Comparison of ENCODE assay signal across 27 cellular contexts in genomic region chr15:65346856-65347598, GRCh38. TPM values are rescaled to one million over a fixed set of nuclear protein-coding genes. Genes with fewer than 3 reads are reported as not detected.
"Had no signal": no experiment of that assay in that cellular context is flagged by ENCODE, and none has a peak within 500 bp of the region (broad histone marks: within the 10 kb centered on the region; RNA-seq: fewer than 3 reads in every experiment).

No MANE protein-coding gene starts in this region.

- H3K4me1 Mint-ChIP-seq: activated naive CD8-positive, alpha-beta T cell treated with anti-CD3 and anti-CD28 coated beads, Interleukin-2, amount 10 ng/mL, durations not matched to agents 7 days and 5 days; immature natural killer cell; T-cell had no signal

- DNase-seq: activated CD4-positive, alpha-beta T cell treated with anti-CD3 and anti-CD28 coated beads, Interleukin-2, amount 50 U/mL, for 4 hours; activated CD8-positive, alpha-beta memory T cell treated with anti-CD3 and anti-CD28 coated beads, Interleukin-2, amount 50 U/mL, for 48 hours; activated naive CD4-positive, alpha-beta T cell treated with Interleukin-2 at 50 U/mL for 16 hours; activated naive CD8-positive, alpha-beta T cell treated with anti-CD3 and anti-CD28 coated beads, Interleukin-2, amount 10 ng/mL, durations not matched to agents 7 days and 5 days; activated T-cell treated with anti-CD3 and anti-CD28 coated beads, Interleukin-2, amount 50 U/mL, for 4 hours; amniotic stem cell; cerebellar nuclear complex; effector CD4-positive, alpha-beta T cell; foreskin keratinocyte; immature natural killer cell; mucosa of descending colon; stimulated activated CD4-positive, alpha-beta T cell treated with anti-CD3 and anti-CD28 coated beads, Interleukin-4, amount 100 ng/mL, for 24 hours; stimulated activated naive CD4-positive, alpha-beta T cell treated with Interleukin-2 at 50 U/mL for 16 hours; T-cell; upper lobe of left lung had no signal

- ATAC-seq: activated T-cell treated with anti-CD3 and anti-CD28 coated beads, Interleukin-2, amount 50 U/mL, for 4 hours; foreskin keratinocyte; mucosa of descending colon; T-cell had no signal

- H3K9me3 ChIP-seq: thoracic aorta had no signal

- H3K4me3 Mint-ChIP-seq: activated naive CD8-positive, alpha-beta T cell treated with anti-CD3 and anti-CD28 coated beads, Interleukin-2, amount 10 ng/mL, durations not matched to agents 7 days and 5 days; activated T-cell treated with anti-CD3 and anti-CD28 coated beads, Interleukin-2, amount 50 U/mL, for 4 hours; immature natural killer cell; T-cell had no signal

- H3K4me1 ChIP-seq: foreskin keratinocyte, upper lobe of left lung had no signal

- H3K27ac Mint-ChIP-seq: activated naive CD8-positive, alpha-beta T cell treated with anti-CD3 and anti-CD28 coated beads, Interleukin-2, amount 10 ng/mL, durations not matched to agents 7 days and 5 days; activated T-helper 2 cell treated with anti-CD3 and anti-CD28 coated beads, Interferon-gamma antibody, Interleukin-2, Interleukin-4, amounts not matched to agents 10 μg/mL and 5 μg/mL and 100 μg/mL, durations not matched to agents 14 hours and 24 hours and 36 hours; immature natural killer cell; T-cell had no signal

- H3K9me3 Mint-ChIP-seq: activated T-cell treated with anti-CD3 and anti-CD28 coated beads, Interleukin-2, amount 50 U/mL, for 4 hours; activated T-helper 2 cell treated with anti-CD3 and anti-CD28 coated beads, Interferon-gamma antibody, Interleukin-2, Interleukin-4, amounts not matched to agents 10 μg/mL and 5 μg/mL and 100 μg/mL, durations not matched to agents 14 hours and 24 hours and 36 hours; immature natural killer cell had no signal

- H3K27me3 ChIP-seq: upper lobe of left lung had no signal

- H3K4me3 ChIP-seq: coronary artery, mucosa of descending colon, SK-N-MC, thoracic aorta, upper lobe of left lung had no signal

- H3K36me3 Mint-ChIP-seq: activated naive CD8-positive, alpha-beta T cell treated with anti-CD3 and anti-CD28 coated beads, Interleukin-2, amount 10 ng/mL, durations not matched to agents 7 days and 5 days; immature natural killer cell; T-cell had no signal

- H3K27ac ChIP-seq: coronary artery, foreskin keratinocyte, SK-N-MC, thoracic aorta, upper lobe of left lung had no signal

- H3K36me3 ChIP-seq: thoracic aorta, upper lobe of left lung had no signal

- FAIRE-seq: bronchial epithelial cell had no signal

RNA-seq across cellular contexts. Expression of gene IGDCC3, which starts 30.8 kb away (rescaled TPM):
- total RNA-seq: activated CD8-positive, alpha-beta memory T cell treated with anti-CD3 and anti-CD28 coated beads for 36 hours; activated naive CD8-positive, alpha-beta T cell treated with anti-CD3 and anti-CD28 coated beads, Interleukin-2, amount 10 ng/mL, durations not matched to agents 7 days and 5 days; activated T-helper 2 cell treated with anti-CD3 and anti-CD28 coated beads, Interferon-gamma antibody, Interleukin-2, Interleukin-4, amounts not matched to agents 10 μg/mL and 5 μg/mL and 100 μg/mL, durations not matched to agents 14 hours and 24 hours and 36 hours; bronchial epithelial cell; foreskin keratinocyte; omental fat pad; thoracic aorta had no signal
- polyA plus RNA-seq: foreskin keratinocyte, immature natural killer cell, liver had no signal

RNA-seq across cellular contexts. Expression of gene RNU5B-1, which starts 42.5 kb away (rescaled TPM):
- total RNA-seq: activated CD8-positive, alpha-beta memory T cell treated with anti-CD3 and anti-CD28 coated beads for 36 hours; activated T-helper 2 cell treated with anti-CD3 and anti-CD28 coated beads, Interferon-gamma antibody, Interleukin-2, Interleukin-4, amounts not matched to agents 10 μg/mL and 5 μg/mL and 100 μg/mL, durations not matched to agents 14 hours and 24 hours and 36 hours; bronchial epithelial cell; foreskin keratinocyte; glomerular endothelial cell; liver; omental fat pad; renal cortical epithelial cell; thoracic aorta had no signal
- polyA plus RNA-seq: esophagus, foreskin keratinocyte, immature natural killer cell, liver, neural cell had no signal

RNA-seq across cellular contexts. Expression of gene RNU5A-1, which starts 51.2 kb away (rescaled TPM):
- total RNA-seq: activated CD8-positive, alpha-beta memory T cell treated with anti-CD3 and anti-CD28 coated beads for 36 hours; activated naive CD8-positive, alpha-beta T cell treated with anti-CD3 and anti-CD28 coated beads, Interleukin-2, amount 10 ng/mL, durations not matched to agents 7 days and 5 days; activated T-cell treated with anti-CD3 and anti-CD28 coated beads, Interleukin-2, amount 50 U/mL, for 4 hours; activated T-helper 2 cell treated with anti-CD3 and anti-CD28 coated beads, Interferon-gamma antibody, Interleukin-2, Interleukin-4, amounts not matched to agents 10 μg/mL and 5 μg/mL and 100 μg/mL, durations not matched to agents 14 hours and 24 hours and 36 hours; bronchial epithelial cell; foreskin keratinocyte; glomerular endothelial cell; liver; mucosa of descending colon; omental fat pad; renal cortical epithelial cell; T-cell; thoracic aorta; upper lobe of left lung had no signal
- polyA plus RNA-seq: esophagus, foreskin keratinocyte, immature natural killer cell, liver, neural cell had no signal
